ENCODE assay signal across 1 cellular context in the genomic region with DNA sequence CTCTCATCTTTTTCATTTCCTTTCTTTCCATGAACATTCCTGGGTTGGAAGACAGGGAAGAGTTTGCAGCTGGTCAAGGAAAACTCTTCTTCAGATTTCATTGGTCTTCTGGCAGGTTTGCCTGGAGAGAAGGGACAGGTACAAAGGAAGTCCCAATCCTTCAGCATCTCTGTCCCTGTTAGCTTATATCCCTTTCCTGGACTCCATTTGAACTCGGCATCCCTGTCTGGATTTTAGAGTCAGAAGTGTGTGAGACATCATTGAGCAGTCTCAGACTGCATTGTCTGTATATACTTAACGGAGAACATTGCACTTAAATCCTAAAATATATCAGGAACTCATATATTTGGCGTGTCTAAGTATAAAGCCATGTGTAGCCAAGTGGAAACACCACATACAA.
TF ChIP-seq lines count a peak whose summit lies in the region.

No MANE protein-coding gene starts in this region.

TF ChIP-seq in K562, 482 proteins besides CTCF, POLR2A, EP300 and RAD21 (continues in another document):
- TF ChIP-seq CBFA2T3 (IDR thresholded peaks at IDR 0.05): no peak
- TF ChIP-seq, protein P1, sequence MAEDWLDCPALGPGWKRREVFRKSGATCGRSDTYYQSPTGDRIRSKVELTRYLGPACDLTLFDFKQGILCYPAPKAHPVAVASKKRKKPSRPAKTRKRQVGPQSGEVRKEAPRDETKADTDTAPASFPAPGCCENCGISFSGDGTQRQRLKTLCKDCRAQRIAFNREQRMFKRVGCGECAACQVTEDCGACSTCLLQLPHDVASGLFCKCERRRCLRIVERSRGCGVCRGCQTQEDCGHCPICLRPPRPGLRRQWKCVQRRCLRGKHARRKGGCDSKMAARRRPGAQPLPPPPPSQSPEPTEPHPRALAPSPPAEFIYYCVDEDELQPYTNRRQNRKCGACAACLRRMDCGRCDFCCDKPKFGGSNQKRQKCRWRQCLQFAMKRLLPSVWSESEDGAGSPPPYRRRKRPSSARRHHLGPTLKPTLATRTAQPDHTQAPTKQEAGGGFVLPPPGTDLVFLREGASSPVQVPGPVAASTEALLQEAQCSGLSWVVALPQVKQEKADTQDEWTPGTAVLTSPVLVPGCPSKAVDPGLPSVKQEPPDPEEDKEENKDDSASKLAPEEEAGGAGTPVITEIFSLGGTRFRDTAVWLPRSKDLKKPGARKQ (CRISPR knock-in tag; IDR thresholded peaks at IDR 0.05): no peak
- no peak; the same call in 1 of the 2 replicates for TF ChIP-seq ZNF584 (CRISPR knock-in tag; IDR thresholded peaks at IDR 0.05; ENCODE audit: low read depth)
- TF ChIP-seq PML (IDR thresholded peaks at IDR 0.05; ENCODE audit: low read length): no peak
- TF ChIP-seq ZNF143 (CRISPR knock-in tag; IDR thresholded peaks at IDR 0.05): no peak
- peak; percentile 35; the same call in 1 of the 2 replicates for TF ChIP-seq DMBX1 (CRISPR knock-in tag; IDR thresholded peaks at IDR 0.05; ENCODE audit: borderline replicate concordance)
- TF ChIP-seq ZBED1 (IDR thresholded peaks at IDR 0.05): no peak
- no peak for TF ChIP-seq IFI16 (CRISPR knock-in tag; IDR thresholded peaks at IDR 0.05)
- TF ChIP-seq, protein P2, sequence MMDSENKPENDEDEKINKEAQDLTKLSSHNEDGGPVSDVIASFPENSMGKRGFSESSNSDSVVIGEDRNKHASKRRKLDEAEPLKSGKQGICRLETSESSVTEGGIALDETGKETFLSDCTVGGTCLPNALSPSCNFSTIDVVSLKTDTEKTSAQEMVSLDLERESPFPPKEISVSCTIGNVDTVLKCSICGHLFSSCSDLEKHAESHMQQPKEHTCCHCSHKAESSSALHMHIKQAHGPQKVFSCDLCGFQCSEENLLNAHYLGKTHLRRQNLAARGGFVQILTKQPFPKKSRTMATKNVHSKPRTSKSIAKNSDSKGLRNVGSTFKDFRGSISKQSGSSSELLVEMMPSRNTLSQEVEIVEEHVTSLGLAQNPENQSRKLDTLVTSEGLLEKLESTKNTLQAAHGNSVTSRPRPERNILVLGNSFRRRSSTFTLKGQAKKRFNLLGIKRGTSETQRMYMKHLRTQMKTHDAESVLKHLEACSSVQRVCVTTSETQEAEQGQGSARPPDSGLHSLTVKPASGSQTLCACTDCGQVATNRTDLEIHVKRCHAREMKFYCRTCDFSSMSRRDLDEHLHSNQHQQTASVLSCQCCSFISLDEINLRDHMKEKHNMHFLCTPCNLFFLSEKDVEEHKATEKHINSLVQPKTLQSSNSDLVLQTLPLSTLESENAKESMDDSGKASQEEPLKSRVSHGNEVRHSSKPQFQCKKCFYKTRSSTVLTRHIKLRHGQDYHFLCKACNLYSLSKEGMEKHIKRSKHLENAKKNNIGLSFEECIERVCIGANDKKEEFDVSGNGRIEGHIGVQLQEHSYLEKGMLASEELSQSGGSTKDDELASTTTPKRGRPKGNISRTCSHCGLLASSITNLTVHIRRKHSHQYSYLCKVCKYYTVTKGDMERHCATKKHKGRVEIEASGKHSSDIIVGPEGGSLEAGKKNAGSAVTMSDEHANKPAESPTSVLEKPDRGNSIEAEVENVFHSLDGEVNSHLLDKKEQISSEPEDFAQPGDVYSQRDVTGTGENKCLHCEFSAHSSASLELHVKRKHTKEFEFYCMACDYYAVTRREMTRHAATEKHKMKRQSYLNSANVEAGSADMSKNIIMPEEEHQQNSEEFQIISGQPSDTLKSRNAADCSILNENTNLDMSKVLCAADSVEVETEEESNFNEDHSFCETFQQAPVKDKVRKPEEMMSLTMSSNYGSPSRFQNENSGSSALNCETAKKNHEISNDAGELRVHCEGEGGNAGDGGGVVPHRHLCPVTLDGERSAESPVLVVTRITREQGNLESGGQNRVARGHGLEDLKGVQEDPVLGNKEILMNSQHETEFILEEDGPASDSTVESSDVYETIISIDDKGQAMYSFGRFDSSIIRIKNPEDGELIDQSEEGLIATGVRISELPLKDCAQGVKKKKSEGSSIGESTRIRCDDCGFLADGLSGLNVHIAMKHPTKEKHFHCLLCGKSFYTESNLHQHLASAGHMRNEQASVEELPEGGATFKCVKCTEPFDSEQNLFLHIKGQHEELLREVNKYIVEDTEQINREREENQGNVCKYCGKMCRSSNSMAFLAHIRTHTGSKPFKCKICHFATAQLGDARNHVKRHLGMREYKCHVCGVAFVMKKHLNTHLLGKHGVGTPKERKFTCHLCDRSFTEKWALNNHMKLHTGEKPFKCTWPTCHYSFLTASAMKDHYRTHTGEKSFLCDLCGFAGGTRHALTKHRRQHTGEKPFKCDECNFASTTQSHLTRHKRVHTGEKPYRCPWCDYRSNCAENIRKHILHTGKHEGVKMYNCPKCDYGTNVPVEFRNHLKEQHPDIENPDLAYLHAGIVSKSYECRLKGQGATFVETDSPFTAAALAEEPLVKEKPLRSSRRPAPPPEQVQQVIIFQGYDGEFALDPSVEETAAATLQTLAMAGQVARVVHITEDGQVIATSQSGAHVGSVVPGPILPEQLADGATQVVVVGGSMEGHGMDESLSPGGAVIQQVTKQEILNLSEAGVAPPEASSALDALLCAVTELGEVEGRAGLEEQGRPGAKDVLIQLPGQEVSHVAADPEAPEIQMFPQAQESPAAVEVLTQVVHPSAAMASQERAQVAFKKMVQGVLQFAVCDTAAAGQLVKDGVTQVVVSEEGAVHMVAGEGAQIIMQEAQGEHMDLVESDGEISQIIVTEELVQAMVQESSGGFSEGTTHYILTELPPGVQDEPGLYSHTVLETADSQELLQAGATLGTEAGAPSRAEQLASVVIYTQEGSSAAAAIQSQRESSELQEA (IDR thresholded peaks at IDR 0.05; ENCODE audit: low read depth): 0 out of 2 replicates have a peak, but pooled peaks have one; percentile 4
- TF ChIP-seq ZNF174 (CRISPR knock-in tag; IDR thresholded peaks at IDR 0.05): no peak
- TF ChIP-seq, protein P3, sequence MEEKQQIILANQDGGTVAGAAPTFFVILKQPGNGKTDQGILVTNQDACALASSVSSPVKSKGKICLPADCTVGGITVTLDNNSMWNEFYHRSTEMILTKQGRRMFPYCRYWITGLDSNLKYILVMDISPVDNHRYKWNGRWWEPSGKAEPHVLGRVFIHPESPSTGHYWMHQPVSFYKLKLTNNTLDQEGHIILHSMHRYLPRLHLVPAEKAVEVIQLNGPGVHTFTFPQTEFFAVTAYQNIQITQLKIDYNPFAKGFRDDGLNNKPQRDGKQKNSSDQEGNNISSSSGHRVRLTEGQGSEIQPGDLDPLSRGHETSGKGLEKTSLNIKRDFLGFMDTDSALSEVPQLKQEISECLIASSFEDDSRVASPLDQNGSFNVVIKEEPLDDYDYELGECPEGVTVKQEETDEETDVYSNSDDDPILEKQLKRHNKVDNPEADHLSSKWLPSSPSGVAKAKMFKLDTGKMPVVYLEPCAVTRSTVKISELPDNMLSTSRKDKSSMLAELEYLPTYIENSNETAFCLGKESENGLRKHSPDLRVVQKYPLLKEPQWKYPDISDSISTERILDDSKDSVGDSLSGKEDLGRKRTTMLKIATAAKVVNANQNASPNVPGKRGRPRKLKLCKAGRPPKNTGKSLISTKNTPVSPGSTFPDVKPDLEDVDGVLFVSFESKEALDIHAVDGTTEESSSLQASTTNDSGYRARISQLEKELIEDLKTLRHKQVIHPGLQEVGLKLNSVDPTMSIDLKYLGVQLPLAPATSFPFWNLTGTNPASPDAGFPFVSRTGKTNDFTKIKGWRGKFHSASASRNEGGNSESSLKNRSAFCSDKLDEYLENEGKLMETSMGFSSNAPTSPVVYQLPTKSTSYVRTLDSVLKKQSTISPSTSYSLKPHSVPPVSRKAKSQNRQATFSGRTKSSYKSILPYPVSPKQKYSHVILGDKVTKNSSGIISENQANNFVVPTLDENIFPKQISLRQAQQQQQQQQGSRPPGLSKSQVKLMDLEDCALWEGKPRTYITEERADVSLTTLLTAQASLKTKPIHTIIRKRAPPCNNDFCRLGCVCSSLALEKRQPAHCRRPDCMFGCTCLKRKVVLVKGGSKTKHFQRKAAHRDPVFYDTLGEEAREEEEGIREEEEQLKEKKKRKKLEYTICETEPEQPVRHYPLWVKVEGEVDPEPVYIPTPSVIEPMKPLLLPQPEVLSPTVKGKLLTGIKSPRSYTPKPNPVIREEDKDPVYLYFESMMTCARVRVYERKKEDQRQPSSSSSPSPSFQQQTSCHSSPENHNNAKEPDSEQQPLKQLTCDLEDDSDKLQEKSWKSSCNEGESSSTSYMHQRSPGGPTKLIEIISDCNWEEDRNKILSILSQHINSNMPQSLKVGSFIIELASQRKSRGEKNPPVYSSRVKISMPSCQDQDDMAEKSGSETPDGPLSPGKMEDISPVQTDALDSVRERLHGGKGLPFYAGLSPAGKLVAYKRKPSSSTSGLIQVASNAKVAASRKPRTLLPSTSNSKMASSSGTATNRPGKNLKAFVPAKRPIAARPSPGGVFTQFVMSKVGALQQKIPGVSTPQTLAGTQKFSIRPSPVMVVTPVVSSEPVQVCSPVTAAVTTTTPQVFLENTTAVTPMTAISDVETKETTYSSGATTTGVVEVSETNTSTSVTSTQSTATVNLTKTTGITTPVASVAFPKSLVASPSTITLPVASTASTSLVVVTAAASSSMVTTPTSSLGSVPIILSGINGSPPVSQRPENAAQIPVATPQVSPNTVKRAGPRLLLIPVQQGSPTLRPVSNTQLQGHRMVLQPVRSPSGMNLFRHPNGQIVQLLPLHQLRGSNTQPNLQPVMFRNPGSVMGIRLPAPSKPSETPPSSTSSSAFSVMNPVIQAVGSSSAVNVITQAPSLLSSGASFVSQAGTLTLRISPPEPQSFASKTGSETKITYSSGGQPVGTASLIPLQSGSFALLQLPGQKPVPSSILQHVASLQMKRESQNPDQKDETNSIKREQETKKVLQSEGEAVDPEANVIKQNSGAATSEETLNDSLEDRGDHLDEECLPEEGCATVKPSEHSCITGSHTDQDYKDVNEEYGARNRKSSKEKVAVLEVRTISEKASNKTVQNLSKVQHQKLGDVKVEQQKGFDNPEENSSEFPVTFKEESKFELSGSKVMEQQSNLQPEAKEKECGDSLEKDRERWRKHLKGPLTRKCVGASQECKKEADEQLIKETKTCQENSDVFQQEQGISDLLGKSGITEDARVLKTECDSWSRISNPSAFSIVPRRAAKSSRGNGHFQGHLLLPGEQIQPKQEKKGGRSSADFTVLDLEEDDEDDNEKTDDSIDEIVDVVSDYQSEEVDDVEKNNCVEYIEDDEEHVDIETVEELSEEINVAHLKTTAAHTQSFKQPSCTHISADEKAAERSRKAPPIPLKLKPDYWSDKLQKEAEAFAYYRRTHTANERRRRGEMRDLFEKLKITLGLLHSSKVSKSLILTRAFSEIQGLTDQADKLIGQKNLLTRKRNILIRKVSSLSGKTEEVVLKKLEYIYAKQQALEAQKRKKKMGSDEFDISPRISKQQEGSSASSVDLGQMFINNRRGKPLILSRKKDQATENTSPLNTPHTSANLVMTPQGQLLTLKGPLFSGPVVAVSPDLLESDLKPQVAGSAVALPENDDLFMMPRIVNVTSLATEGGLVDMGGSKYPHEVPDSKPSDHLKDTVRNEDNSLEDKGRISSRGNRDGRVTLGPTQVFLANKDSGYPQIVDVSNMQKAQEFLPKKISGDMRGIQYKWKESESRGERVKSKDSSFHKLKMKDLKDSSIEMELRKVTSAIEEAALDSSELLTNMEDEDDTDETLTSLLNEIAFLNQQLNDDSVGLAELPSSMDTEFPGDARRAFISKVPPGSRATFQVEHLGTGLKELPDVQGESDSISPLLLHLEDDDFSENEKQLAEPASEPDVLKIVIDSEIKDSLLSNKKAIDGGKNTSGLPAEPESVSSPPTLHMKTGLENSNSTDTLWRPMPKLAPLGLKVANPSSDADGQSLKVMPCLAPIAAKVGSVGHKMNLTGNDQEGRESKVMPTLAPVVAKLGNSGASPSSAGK (IDR thresholded peaks at IDR 0.05): peak; percentile 21; the same call in 1 of the 2 replicates
- no peak for TF ChIP-seq SETDB1 (IDR thresholded peaks at IDR 0.05; ENCODE audit: low read length)
- 0 out of 2 replicates have a peak, but pooled peaks have one; percentile 19 for TF ChIP-seq NFRKB (IDR thresholded peaks at IDR 0.05; ENCODE audit: low read depth)
- TF ChIP-seq ZNF224 (CRISPR knock-in tag; IDR thresholded peaks at IDR 0.05): no peak
- no peak for TF ChIP-seq HMG20B (CRISPR knock-in tag; IDR thresholded peaks at IDR 0.05)
- TF ChIP-seq HLTF (IDR thresholded peaks at IDR 0.05): no peak
- 0 out of 2 replicates have a peak, but pooled peaks have one; percentile 29 for TF ChIP-seq CXXC5 (CRISPR knock-in tag; IDR thresholded peaks at IDR 0.05)
- 0 out of 2 replicates have a peak, but pooled peaks have one; percentile 14 for TF ChIP-seq GATAD2B (IDR thresholded peaks at IDR 0.05; ENCODE audit: borderline replicate concordance)
- TF ChIP-seq, protein P4, sequence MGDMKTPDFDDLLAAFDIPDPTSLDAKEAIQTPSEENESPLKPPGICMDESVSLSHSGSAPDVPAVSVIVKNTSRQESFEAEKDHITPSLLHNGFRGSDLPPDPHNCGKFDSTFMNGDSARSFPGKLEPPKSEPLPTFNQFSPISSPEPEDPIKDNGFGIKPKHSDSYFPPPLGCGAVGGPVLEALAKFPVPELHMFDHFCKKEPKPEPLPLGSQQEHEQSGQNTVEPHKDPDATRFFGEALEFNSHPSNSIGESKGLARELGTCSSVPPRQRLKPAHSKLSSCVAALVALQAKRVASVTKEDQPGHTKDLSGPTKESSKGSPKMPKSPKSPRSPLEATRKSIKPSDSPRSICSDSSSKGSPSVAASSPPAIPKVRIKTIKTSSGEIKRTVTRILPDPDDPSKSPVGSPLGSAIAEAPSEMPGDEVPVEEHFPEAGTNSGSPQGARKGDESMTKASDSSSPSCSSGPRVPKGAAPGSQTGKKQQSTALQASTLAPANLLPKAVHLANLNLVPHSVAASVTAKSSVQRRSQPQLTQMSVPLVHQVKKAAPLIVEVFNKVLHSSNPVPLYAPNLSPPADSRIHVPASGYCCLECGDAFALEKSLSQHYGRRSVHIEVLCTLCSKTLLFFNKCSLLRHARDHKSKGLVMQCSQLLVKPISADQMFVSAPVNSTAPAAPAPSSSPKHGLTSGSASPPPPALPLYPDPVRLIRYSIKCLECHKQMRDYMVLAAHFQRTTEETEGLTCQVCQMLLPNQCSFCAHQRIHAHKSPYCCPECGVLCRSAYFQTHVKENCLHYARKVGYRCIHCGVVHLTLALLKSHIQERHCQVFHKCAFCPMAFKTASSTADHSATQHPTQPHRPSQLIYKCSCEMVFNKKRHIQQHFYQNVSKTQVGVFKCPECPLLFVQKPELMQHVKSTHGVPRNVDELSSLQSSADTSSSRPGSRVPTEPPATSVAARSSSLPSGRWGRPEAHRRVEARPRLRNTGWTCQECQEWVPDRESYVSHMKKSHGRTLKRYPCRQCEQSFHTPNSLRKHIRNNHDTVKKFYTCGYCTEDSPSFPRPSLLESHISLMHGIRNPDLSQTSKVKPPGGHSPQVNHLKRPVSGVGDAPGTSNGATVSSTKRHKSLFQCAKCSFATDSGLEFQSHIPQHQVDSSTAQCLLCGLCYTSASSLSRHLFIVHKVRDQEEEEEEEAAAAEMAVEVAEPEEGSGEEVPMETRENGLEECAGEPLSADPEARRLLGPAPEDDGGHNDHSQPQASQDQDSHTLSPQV (IDR thresholded peaks at IDR 0.05): peak; percentile 19; the same call in 1 of the 2 replicates
- TF ChIP-seq ZNF717 (CRISPR knock-in tag; IDR thresholded peaks at IDR 0.05): no peak
- TF ChIP-seq CTBP1 (IDR thresholded peaks at IDR 0.05; ENCODE audit: borderline replicate concordance): 0 out of 2 replicates have a peak, but pooled peaks have one; percentile 22
